Comparison of ENCODE assay signal across 1 cellular context in the genomic region with DNA sequence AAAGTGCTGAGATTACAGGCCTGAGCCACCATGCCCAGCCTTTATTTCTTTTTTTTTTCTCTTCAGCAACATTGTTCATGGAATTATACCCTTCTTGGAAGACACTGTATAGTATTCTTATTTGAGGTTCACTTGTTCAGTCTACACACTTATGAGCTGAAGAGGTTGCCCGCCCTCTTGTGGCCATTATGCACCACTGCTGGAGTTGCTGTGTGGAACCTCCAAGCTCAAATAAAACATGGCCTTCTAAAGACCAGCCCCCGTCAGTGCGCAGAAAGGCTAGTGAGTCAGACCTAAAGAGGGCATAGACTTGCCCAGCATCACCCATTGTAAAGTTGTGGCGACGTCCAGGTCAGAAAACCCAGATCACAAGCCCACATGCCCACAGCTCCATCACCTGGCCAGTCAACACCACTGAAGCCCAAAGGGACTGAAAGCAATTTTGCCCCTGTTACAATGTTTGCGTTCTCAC.
TF ChIP-seq lines count a peak whose summit lies in the region.

No MANE protein-coding gene starts in this region.

TF ChIP-seq in K562, 482 proteins besides CTCF, POLR2A, EP300 and RAD21 (continues in another document):
- TF ChIP-seq KDM4B (IDR thresholded peaks at IDR 0.05; ENCODE audit: borderline replicate concordance in 2 of 2, low read depth in 1 of 2), result no peak
- TF ChIP-seq HNRNPH1 (optimal IDR thresholded peaks at IDR 0.05; ENCODE audit: low read depth, low read length), result no peak
- TF ChIP-seq TAF1 (IDR thresholded peaks at IDR 0.05; ENCODE audit: control insufficient read depth, extremely low read depth, insufficient read depth, low read length, severe bottlenecking), result no peak
- TF ChIP-seq NONO (IDR thresholded peaks at IDR 0.05; ENCODE audit: low read depth in 2 of 2, low read length in 1 of 2), result no peak
- TF ChIP-seq, protein P1, sequence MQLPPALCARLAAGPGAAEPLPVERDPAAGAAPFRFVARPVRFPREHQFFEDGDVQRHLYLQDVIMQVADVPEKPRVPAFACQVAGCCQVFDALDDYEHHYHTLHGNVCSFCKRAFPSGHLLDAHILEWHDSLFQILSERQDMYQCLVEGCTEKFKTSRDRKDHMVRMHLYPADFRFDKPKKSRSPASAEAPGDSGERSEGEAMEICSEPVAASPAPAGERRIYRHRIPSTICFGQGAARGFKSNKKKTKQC (CRISPR knock-in tag; IDR thresholded peaks at IDR 0.05), result no peak
- peak; percentile 46; the same call in 1 of the 2 replicates for TF ChIP-seq NR2C2 (CRISPR knock-in tag; IDR thresholded peaks at IDR 0.05)
- TF ChIP-seq NR2C2 (tag; IDR thresholded peaks at IDR 0.05), result no peak
- no peak for TF ChIP-seq BRD4 (IDR thresholded peaks at IDR 0.05)
- TF ChIP-seq ATF7 (IDR thresholded peaks at IDR 0.05), result 0 out of 2 replicates have a peak, but pooled peaks have one; percentile 16
- TF ChIP-seq NBN (IDR thresholded peaks at IDR 0.05; ENCODE audit: low read depth), result peak; percentile 38; the same call in 1 of the 2 replicates
- TF ChIP-seq HDAC2 (IDR thresholded peaks at IDR 0.05), result peak; percentile 22; the same call in 1 of the 2 replicates
- TF ChIP-seq, protein P2, sequence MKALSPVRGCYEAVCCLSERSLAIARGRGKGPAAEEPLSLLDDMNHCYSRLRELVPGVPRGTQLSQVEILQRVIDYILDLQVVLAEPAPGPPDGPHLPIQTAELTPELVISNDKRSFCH (CRISPR knock-in tag; IDR thresholded peaks at IDR 0.05), result no peak
- TF ChIP-seq, protein P2 (tag; IDR thresholded peaks at IDR 0.05), result no peak
- TF ChIP-seq TEAD4 (IDR thresholded peaks at IDR 0.05; ENCODE audit: low read length), result peak; percentile 21; the same call in 1 of the 2 replicates
- no peak for TF ChIP-seq TEAD4 (CRISPR knock-in tag; IDR thresholded peaks at IDR 0.05; ENCODE audit: borderline replicate concordance)
- TF ChIP-seq, protein P3, sequence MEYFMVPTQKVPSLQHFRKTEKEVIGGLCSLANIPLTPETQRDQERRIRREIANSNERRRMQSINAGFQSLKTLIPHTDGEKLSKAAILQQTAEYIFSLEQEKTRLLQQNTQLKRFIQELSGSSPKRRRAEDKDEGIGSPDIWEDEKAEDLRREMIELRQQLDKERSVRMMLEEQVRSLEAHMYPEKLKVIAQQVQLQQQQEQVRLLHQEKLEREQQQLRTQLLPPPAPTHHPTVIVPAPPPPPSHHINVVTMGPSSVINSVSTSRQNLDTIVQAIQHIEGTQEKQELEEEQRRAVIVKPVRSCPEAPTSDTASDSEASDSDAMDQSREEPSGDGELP (CRISPR knock-in tag; IDR thresholded peaks at IDR 0.05; ENCODE audit: borderline replicate concordance), result peak; percentile 48; the same call in 1 of the 2 replicates
- no peak for TF ChIP-seq CAMTA2 (CRISPR knock-in tag; conservative IDR thresholded peaks at IDR 0.05)
- TF ChIP-seq SMARCA5 (IDR thresholded peaks at IDR 0.05), result peak; percentile 2; the same call in 1 of the 2 replicates
- peak; percentile 23; the same call in 1 of the 2 replicates for TF ChIP-seq ZEB2 (IDR thresholded peaks at IDR 0.05)
- TF ChIP-seq, protein P4, sequence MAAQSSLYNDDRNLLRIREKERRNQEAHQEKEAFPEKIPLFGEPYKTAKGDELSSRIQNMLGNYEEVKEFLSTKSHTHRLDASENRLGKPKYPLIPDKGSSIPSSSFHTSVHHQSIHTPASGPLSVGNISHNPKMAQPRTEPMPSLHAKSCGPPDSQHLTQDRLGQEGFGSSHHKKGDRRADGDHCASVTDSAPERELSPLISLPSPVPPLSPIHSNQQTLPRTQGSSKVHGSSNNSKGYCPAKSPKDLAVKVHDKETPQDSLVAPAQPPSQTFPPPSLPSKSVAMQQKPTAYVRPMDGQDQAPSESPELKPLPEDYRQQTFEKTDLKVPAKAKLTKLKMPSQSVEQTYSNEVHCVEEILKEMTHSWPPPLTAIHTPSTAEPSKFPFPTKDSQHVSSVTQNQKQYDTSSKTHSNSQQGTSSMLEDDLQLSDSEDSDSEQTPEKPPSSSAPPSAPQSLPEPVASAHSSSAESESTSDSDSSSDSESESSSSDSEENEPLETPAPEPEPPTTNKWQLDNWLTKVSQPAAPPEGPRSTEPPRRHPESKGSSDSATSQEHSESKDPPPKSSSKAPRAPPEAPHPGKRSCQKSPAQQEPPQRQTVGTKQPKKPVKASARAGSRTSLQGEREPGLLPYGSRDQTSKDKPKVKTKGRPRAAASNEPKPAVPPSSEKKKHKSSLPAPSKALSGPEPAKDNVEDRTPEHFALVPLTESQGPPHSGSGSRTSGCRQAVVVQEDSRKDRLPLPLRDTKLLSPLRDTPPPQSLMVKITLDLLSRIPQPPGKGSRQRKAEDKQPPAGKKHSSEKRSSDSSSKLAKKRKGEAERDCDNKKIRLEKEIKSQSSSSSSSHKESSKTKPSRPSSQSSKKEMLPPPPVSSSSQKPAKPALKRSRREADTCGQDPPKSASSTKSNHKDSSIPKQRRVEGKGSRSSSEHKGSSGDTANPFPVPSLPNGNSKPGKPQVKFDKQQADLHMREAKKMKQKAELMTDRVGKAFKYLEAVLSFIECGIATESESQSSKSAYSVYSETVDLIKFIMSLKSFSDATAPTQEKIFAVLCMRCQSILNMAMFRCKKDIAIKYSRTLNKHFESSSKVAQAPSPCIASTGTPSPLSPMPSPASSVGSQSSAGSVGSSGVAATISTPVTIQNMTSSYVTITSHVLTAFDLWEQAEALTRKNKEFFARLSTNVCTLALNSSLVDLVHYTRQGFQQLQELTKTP (IDR thresholded peaks at IDR 0.05; ENCODE audit: low read depth in 1 of 2, partially characterized antibody in 2 of 2), result peak in 1 of 2 experiments; percentile 29
- 0 out of 2 replicates have a peak, but pooled peaks have one; percentile 22 for TF ChIP-seq JUN (IDR thresholded peaks at IDR 0.05; ENCODE audit: borderline replicate concordance, low read depth, low read length)
- TF ChIP-seq JUN (CRISPR knock-in tag; IDR thresholded peaks at IDR 0.05; ENCODE audit: borderline replicate concordance), result no peak
- no peak for TF ChIP-seq ESRRB (CRISPR knock-in tag; IDR thresholded peaks at IDR 0.05; ENCODE audit: borderline replicate concordance)
- TF ChIP-seq ZZZ3 (IDR thresholded peaks at IDR 0.05), result no peak
- TF ChIP-seq ZNF24 (IDR thresholded peaks at IDR 0.05), result peak; percentile 55; the same call in 1 of the 2 replicates
- peak; percentile 95 for TF ChIP-seq ZNF3 (CRISPR knock-in tag; IDR thresholded peaks at IDR 0.05)
- TF ChIP-seq RCOR1 (IDR thresholded peaks at IDR 0.05; ENCODE audit: borderline replicate concordance in 1 of 2, low read depth in 2 of 2, low read length in 2 of 2), result peak in 1 of 2 experiments; percentile 41; a peak in 1 of 4 replicates
- 0 out of 2 replicates have a peak, but pooled peaks have one; percentile 38 for TF ChIP-seq ZNF707 (CRISPR knock-in tag; conservative IDR thresholded peaks at IDR 0.05)
- TF ChIP-seq CC2D1A (IDR thresholded peaks at IDR 0.05), result peak; percentile 62; the same call in 1 of the 2 replicates
- no peak for TF ChIP-seq NFE2L1 (tag; IDR thresholded peaks at IDR 0.05; ENCODE audit: borderline replicate concordance, low read depth)
- TF ChIP-seq MAZ (CRISPR knock-in tag; conservative IDR thresholded peaks at IDR 0.05 in 1 of 2, IDR thresholded peaks at IDR 0.05 in 1 of 2), result peak in 1 of 2 experiments; percentile 52; a peak in 1 of 4 replicates
- TF ChIP-seq NR3C1 (CRISPR knock-in tag; IDR thresholded peaks at IDR 0.05), result no peak
- TF ChIP-seq ARID2 (IDR thresholded peaks at IDR 0.05), result 0 out of 2 replicates have a peak, but pooled peaks have one; percentile 32
- no peak for TF ChIP-seq GATAD2A (IDR thresholded peaks at IDR 0.05)
- peak; percentile 58; the same call in 1 of the 2 replicates for TF ChIP-seq STAG1 (CRISPR knock-in tag; IDR thresholded peaks at IDR 0.05; ENCODE audit: borderline replicate concordance)
- TF ChIP-seq, protein P5, sequence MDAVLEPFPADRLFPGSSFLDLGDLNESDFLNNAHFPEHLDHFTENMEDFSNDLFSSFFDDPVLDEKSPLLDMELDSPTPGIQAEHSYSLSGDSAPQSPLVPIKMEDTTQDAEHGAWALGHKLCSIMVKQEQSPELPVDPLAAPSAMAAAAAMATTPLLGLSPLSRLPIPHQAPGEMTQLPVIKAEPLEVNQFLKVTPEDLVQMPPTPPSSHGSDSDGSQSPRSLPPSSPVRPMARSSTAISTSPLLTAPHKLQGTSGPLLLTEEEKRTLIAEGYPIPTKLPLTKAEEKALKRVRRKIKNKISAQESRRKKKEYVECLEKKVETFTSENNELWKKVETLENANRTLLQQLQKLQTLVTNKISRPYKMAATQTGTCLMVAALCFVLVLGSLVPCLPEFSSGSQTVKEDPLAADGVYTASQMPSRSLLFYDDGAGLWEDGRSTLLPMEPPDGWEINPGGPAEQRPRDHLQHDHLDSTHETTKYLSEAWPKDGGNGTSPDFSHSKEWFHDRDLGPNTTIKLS (IDR thresholded peaks at IDR 0.05; ENCODE audit: borderline replicate concordance, low read depth), result no peak
- TF ChIP-seq RFX1 (IDR thresholded peaks at IDR 0.05), result no peak
- TF ChIP-seq, protein P6, sequence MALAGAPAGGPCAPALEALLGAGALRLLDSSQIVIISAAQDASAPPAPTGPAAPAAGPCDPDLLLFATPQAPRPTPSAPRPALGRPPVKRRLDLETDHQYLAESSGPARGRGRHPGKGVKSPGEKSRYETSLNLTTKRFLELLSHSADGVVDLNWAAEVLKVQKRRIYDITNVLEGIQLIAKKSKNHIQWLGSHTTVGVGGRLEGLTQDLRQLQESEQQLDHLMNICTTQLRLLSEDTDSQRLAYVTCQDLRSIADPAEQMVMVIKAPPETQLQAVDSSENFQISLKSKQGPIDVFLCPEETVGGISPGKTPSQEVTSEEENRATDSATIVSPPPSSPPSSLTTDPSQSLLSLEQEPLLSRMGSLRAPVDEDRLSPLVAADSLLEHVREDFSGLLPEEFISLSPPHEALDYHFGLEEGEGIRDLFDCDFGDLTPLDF (CRISPR knock-in tag; IDR thresholded peaks at IDR 0.05), result no peak
- TF ChIP-seq STAT5A (IDR thresholded peaks at IDR 0.05; ENCODE audit: borderline replicate concordance, low read length), result no peak
- no peak for TF ChIP-seq MYNN (IDR thresholded peaks at IDR 0.05)
- no peak for TF ChIP-seq MYNN (CRISPR knock-in tag; IDR thresholded peaks at IDR 0.05)
- TF ChIP-seq, protein P7, sequence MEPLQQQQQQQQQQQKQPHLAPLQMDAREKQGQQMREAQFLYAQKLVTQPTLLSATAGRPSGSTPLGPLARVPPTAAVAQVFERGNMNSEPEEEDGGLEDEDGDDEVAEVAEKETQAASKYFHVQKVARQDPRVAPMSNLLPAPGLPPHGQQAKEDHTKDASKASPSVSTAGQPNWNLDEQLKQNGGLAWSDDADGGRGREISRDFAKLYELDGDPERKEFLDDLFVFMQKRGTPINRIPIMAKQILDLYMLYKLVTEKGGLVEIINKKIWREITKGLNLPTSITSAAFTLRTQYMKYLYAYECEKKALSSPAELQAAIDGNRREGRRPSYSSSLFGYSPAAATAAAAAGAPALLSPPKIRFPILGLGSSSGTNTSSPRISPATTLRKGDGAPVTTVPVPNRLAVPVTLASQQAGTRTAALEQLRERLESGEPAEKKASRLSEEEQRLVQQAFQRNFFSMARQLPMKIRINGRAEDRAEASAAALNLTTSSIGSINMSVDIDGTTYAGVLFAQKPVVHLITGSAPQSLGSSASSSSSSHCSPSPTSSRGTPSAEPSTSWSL (CRISPR knock-in tag; IDR thresholded peaks at IDR 0.05; ENCODE audit: borderline replicate concordance), result 0 out of 2 replicates have a peak, but pooled peaks have one; percentile 34
- TF ChIP-seq, protein P8, sequence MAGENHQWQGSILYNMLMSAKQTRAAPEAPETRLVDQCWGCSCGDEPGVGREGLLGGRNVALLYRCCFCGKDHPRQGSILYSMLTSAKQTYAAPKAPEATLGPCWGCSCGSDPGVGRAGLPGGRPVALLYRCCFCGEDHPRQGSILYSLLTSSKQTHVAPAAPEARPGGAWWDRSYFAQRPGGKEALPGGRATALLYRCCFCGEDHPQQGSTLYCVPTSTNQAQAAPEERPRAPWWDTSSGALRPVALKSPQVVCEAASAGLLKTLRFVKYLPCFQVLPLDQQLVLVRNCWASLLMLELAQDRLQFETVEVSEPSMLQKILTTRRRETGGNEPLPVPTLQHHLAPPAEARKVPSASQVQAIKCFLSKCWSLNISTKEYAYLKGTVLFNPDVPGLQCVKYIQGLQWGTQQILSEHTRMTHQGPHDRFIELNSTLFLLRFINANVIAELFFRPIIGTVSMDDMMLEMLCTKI (IDR thresholded peaks at IDR 0.05; ENCODE audit: partially characterized antibody), result no peak
- no peak for TF ChIP-seq HMGN3 (IDR thresholded peaks at IDR 0.05; ENCODE audit: borderline replicate concordance, extremely low read depth, insufficient read length, low read depth, low read length)
- 0 out of 2 replicates have a peak, but pooled peaks have one; percentile 26 for TF ChIP-seq KLF16 (IDR thresholded peaks at IDR 0.05)
- TF ChIP-seq, protein P9, sequence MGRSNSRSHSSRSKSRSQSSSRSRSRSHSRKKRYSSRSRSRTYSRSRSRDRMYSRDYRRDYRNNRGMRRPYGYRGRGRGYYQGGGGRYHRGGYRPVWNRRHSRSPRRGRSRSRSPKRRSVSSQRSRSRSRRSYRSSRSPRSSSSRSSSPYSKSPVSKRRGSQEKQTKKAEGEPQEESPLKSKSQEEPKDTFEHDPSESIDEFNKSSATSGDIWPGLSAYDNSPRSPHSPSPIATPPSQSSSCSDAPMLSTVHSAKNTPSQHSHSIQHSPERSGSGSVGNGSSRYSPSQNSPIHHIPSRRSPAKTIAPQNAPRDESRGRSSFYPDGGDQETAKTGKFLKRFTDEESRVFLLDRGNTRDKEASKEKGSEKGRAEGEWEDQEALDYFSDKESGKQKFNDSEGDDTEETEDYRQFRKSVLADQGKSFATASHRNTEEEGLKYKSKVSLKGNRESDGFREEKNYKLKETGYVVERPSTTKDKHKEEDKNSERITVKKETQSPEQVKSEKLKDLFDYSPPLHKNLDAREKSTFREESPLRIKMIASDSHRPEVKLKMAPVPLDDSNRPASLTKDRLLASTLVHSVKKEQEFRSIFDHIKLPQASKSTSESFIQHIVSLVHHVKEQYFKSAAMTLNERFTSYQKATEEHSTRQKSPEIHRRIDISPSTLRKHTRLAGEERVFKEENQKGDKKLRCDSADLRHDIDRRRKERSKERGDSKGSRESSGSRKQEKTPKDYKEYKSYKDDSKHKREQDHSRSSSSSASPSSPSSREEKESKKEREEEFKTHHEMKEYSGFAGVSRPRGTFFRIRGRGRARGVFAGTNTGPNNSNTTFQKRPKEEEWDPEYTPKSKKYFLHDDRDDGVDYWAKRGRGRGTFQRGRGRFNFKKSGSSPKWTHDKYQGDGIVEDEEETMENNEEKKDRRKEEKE (IDR thresholded peaks at IDR 0.05; ENCODE audit: borderline replicate concordance in 1 of 2, control insufficient read depth in 1 of 2, low read depth in 2 of 2, low read length in 1 of 2), result no peak
- no peak for TF ChIP-seq ZNF668 (CRISPR knock-in tag; IDR thresholded peaks at IDR 0.05)
- TF ChIP-seq, protein P10, sequence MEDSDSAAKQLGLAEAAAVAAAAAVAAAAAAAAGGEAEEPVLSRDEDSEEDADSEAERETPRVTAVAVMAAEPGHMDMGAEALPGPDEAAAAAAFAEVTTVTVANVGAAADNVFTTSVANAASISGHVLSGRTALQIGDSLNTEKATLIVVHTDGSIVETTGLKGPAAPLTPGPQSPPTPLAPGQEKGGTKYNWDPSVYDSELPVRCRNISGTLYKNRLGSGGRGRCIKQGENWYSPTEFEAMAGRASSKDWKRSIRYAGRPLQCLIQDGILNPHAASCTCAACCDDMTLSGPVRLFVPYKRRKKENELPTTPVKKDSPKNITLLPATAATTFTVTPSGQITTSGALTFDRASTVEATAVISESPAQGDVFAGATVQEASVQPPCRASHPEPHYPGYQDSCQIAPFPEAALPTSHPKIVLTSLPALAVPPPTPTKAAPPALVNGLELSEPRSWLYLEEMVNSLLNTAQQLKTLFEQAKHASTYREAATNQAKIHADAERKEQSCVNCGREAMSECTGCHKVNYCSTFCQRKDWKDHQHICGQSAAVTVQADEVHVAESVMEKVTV (CRISPR knock-in tag; IDR thresholded peaks at IDR 0.05), result peak; percentile 46; the same call in 1 of the 2 replicates
